ENCODE assay signal across 8 cellular contexts in genomic region chr22:45577746-45578523, GRCh38.
DNase-seq lines count a peak whose midpoint lies in the region; ATAC-seq and TF ChIP-seq lines count a peak whose summit lies in the region.

No MANE protein-coding gene starts in this region.

- ATAC-seq in CD8-positive, alpha-beta T cell, result peak; percentile 56
- ATAC-seq in naive thymus-derived CD8-positive, alpha-beta T cell, result peak; percentile 59 to 78
- peak; percentile 76 for ATAC-seq in stimulated activated effector memory CD8-positive, alpha-beta T cell treated with anti-CD3 and anti-CD28 coated beads, Interleukin-12 subunit alpha, Interleukin-12 subunit beta, amount 100 ng/mL, for 72 hours
- ATAC-seq in HG02852 (IDR thresholded peaks at IDR 0.05; ENCODE audit: unreplicated experiment), result no peak

- no peaks in the 10 kb centered on the region for H3K9me2 ChIP-seq in OCI-LY7 (ENCODE audit: insufficient read depth, low read length)

- H3K27me3 Mint-ChIP-seq in CD8-positive, alpha-beta T cell (ENCODE audit: low read depth), result peaks cover 9% of the 10 kb centered on the region
- H3K27me3 Mint-ChIP-seq in naive thymus-derived CD8-positive, alpha-beta T cell, result peaks cover 4 to 22% (median 7%) of the 10 kb centered on the region in 5 donors

- CTCF ChIA-PET in CD8-positive, alpha-beta T cell (lab: Charles Lee), result interaction anchor here (0.6 to 2.5 kb wide), 26 partner anchors 8 to 939 kb away, joined by 3 to 27 read pairs (median 3); no protein-coding TSS in a partner anchor
- CTCF ChIA-PET in OCI-LY7 (lab: Charles Lee; ENCODE audit: unreplicated experiment), result no interaction called here

- H3K4me3 ChIP-seq in CD8-positive, alpha-beta T cell (ENCODE audit: low read depth, low read length), result no peak overlapping the region
- H3K4me3 ChIP-seq in OCI-LY7 (ENCODE audit: low read depth, low read length, poor library complexity, severe bottlenecking) (no peak overlapping the region), esophagus squamous epithelium (no peak overlapping the region)

- no peaks in the 10 kb centered on the region for H3K36me3 ChIP-seq in CD8-positive, alpha-beta T cell (ENCODE audit: insufficient read depth, low read length)
- H3K36me3 ChIP-seq in OCI-LY7 (ENCODE audit: insufficient read depth, low read length), result no peaks in the 10 kb centered on the region
- peaks cover 0 to 51% (median 0%) of the 10 kb centered on the region in 3 donors for H3K36me3 ChIP-seq in esophagus squamous epithelium

- no peak overlapping the region for H2AFZ ChIP-seq in OCI-LY7 (ENCODE audit: low read length)

- no peaks in the 10 kb centered on the region for H3K79me2 ChIP-seq in OCI-LY7 (ENCODE audit: insufficient read depth, low read depth, low read length)

- no TSS peak for BruUV-seq in OCI-LY7 (replicated peaks; lab: Mats Ljungman, UMichigan)

- H3K9me3 ChIP-seq in CD8-positive, alpha-beta T cell (ENCODE audit: low read length), result no peaks in the 10 kb centered on the region
- H3K9me3 ChIP-seq in OCI-LY7 (ENCODE audit: low read length) (no peaks in the 10 kb centered on the region), esophagus squamous epithelium (no peaks in the 10 kb centered on the region)

- H3K27ac ChIP-seq in CD8-positive, alpha-beta T cell (ENCODE audit: low read depth, low read length), result no peak overlapping the region
- H3K27ac ChIP-seq in OCI-LY7 (ENCODE audit: low read depth, low read length, poor library complexity, severe bottlenecking) (no peak overlapping the region), esophagus squamous epithelium (peak overlapping the region in 2 of 4 donors; percentile 21 to 31)

- peaks cover under 1% of the 10 kb centered on the region for H3K4me1 ChIP-seq in CD8-positive, alpha-beta T cell (ENCODE audit: insufficient read depth, low read length)
- H3K4me1 ChIP-seq in OCI-LY7 (ENCODE audit: insufficient read depth, low read length, poor library complexity, severe bottlenecking) (no peaks in the 10 kb centered on the region), esophagus squamous epithelium (peaks cover 0 to 50% (median 3%) of the 10 kb centered on the region in 3 donors)

- H3K9me3 Mint-ChIP-seq in CD8-positive, alpha-beta T cell, result no peaks in the 10 kb centered on the region
- peaks cover 0 to 3% (median 0%) of the 10 kb centered on the region in 9 donors for H3K9me3 Mint-ChIP-seq in naive thymus-derived CD8-positive, alpha-beta T cell
- H3K9me3 Mint-ChIP-seq in stimulated activated effector memory CD8-positive, alpha-beta T cell treated with anti-CD3 and anti-CD28 coated beads, Interleukin-12 subunit alpha, Interleukin-12 subunit beta, amount 100 ng/mL, for 72 hours, result no peaks in the 10 kb centered on the region

- H3K27ac Mint-ChIP-seq in CD8-positive, alpha-beta T cell, result no peak overlapping the region
- no peak overlapping the region for H3K27ac Mint-ChIP-seq in naive thymus-derived CD8-positive, alpha-beta T cell
- no peak overlapping the region for H3K27ac Mint-ChIP-seq in stimulated activated effector memory CD8-positive, alpha-beta T cell treated with anti-CD3 and anti-CD28 coated beads, Interleukin-12 subunit alpha, Interleukin-12 subunit beta, amount 100 ng/mL, for 72 hours

- no peak overlapping the region for H3K4me3 Mint-ChIP-seq in CD8-positive, alpha-beta T cell
- no peak overlapping the region for H3K4me3 Mint-ChIP-seq in naive thymus-derived CD8-positive, alpha-beta T cell
- H3K4me3 Mint-ChIP-seq in stimulated activated effector memory CD8-positive, alpha-beta T cell treated with anti-CD3 and anti-CD28 coated beads, Interleukin-12 subunit alpha, Interleukin-12 subunit beta, amount 100 ng/mL, for 72 hours, result no peak overlapping the region

- peaks cover 2% of the 10 kb centered on the region for H3K4me1 Mint-ChIP-seq in CD8-positive, alpha-beta T cell (ENCODE audit: low read depth)
- H3K4me1 Mint-ChIP-seq in naive thymus-derived CD8-positive, alpha-beta T cell, result peaks cover 2 to 10% (median 9%) of the 10 kb centered on the region in 4 donors
- H3K4me1 Mint-ChIP-seq in stimulated activated effector memory CD8-positive, alpha-beta T cell treated with anti-CD3 and anti-CD28 coated beads, Interleukin-12 subunit alpha, Interleukin-12 subunit beta, amount 100 ng/mL, for 72 hours, result peaks cover 31% of the 10 kb centered on the region

- DNase-seq in CD8-positive, alpha-beta T cell, result peak; percentile 52 to 85 (median 68)
- DNase-seq in HT1080 (ENCODE audit: low read depth) (peak; percentile 72), OCI-LY7 (ENCODE audit: low spot score) (peak; percentile 82), activated T-cell treated with anti-CD3 and anti-CD28 coated beads for 24 hours (ENCODE audit: low read depth) (peak; percentile 65), esophagus squamous epithelium (lab: John Stamatoyannopoulos, UW) (no peak)
- peak; percentile 38 to 85 (median 66) for DNase-seq in naive thymus-derived CD8-positive, alpha-beta T cell
- peak; percentile 78 to 87 for DNase-seq in stimulated activated effector memory CD8-positive, alpha-beta T cell treated with anti-CD3 and anti-CD28 coated beads, Interleukin-12 subunit alpha, Interleukin-12 subunit beta, amount 100 ng/mL, for 72 hours (ENCODE audit: low spot score in 2 of 2)

- H4K20me1 ChIP-seq in OCI-LY7 (ENCODE audit: insufficient read depth, low read length), result no peaks in the 10 kb centered on the region

- POLR2A ChIA-PET in CD8-positive, alpha-beta T cell (lab: Charles Lee), result no interaction called here
- POLR2A ChIA-PET in OCI-LY7 (lab: Charles Lee), result no interaction called here
- POLR2A ChIA-PET in naive thymus-derived CD8-positive, alpha-beta T cell (lab: Charles Lee), result no interaction called here

- no peak overlapping the region for H3K4me2 ChIP-seq in OCI-LY7 (ENCODE audit: low read length)

- 10 to 27% methylated on average over 20 of the region's 27 CpGs for WGBS in esophagus squamous epithelium, 2 donors

- H3K36me3 Mint-ChIP-seq in CD8-positive, alpha-beta T cell, result no peaks in the 10 kb centered on the region
- no peaks in the 10 kb centered on the region for H3K36me3 Mint-ChIP-seq in naive thymus-derived CD8-positive, alpha-beta T cell
- no peaks in the 10 kb centered on the region for H3K36me3 Mint-ChIP-seq in stimulated activated effector memory CD8-positive, alpha-beta T cell treated with anti-CD3 and anti-CD28 coated beads, Interleukin-12 subunit alpha, Interleukin-12 subunit beta, amount 100 ng/mL, for 72 hours

- no peaks in the 10 kb centered on the region for H3K27me3 ChIP-seq in CD8-positive, alpha-beta T cell (ENCODE audit: insufficient read depth, low read length)
- peaks cover 0 to 19% (median 0%) of the 10 kb centered on the region in 4 donors for H3K27me3 ChIP-seq in esophagus squamous epithelium

- no peak for TF ChIP-seq POLR2A in esophagus squamous epithelium (IDR thresholded peaks at IDR 0.05)

- intact Hi-C loops in CD8-positive, alpha-beta T cell (cut with DNase I, micrococcal nuclease), result loop anchor here in 1 of 2 experiments (1.0 kb wide), 1 partner anchor 538 kb away; no protein-coding TSS in a partner anchor
- intact Hi-C loops in OCI-LY7 (cut with micrococcal nuclease; ENCODE audit: unreplicated experiment), result loop anchor here (2.0 to 10.0 kb wide), 2 partner anchors 257 to 285 kb away; no protein-coding TSS in a partner anchor
- intact Hi-C loops in esophagus squamous epithelium (cut with DNase I), result loop anchor here (5.0 kb wide), 1 partner anchor 64 kb away; no protein-coding TSS in a partner anchor

- TF ChIP-seq CTCF in CD8-positive, alpha-beta T cell (IDR thresholded peaks at IDR 0.05), result peak; percentile 94
- peak; percentile 96 for TF ChIP-seq CTCF in OCI-LY7 (conservative IDR thresholded peaks at IDR 0.05; ENCODE audit: low read length)
- peak; percentile 90 to 97 (median 94) for TF ChIP-seq CTCF in esophagus squamous epithelium (IDR thresholded peaks at IDR 0.05)
